15 cellular contexts compared by ENCODE assay signal in the genomic region with DNA sequence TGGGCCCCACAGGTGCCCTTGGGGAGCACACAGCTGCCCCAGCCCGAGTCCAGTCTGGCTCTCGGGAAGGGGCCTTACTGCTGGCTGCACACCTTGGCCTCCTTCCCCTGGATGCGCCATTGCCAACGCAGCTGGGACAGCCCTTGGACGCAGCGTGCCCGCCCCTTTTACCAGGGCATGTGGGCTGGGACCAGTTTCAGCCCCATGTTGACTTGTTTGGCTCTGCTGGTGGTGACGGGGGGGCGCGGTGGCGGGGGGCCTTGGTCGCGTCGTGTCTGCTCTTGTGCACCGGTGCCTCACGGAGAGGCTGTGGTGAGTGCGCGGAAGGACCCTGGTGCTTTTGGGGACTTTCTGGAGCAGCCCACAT. TPM values are rescaled to one million over a fixed set of nuclear protein-coding genes. Genes with fewer than 3 reads are reported as not detected.
DNase-seq lines count a peak whose midpoint lies in the region; TF ChIP-seq lines count a peak whose summit lies in the region.
"Had no signal": no experiment of that assay in that cellular context is flagged by ENCODE, and none has a peak within 500 bp of the region (broad histone marks: within the 10 kb centered on the region; RNA-seq: fewer than 3 reads in every experiment).

No MANE protein-coding gene starts in this region.

- H3K79me2 ChIP-seq in trophoblast cell (ENCODE audit: control insufficient read depth, insufficient read depth, low read length, poor library complexity) = peaks cover 43% of the 10 kb centered on the region

- POLR2A ChIA-PET in RWPE1 (lab: Yijun Ruan, JAX; ENCODE audit: low non-redundant PET) = no interaction called here

- H3K36me3 ChIP-seq in iPS DF 6.9 (ENCODE audit: control insufficient read depth, insufficient read depth, low read length) = no peaks in the 10 kb centered on the region
- peaks cover 17 to 18% of the 10 kb centered on the region in 2 experiments for H3K36me3 ChIP-seq in trophoblast cell (ENCODE audit: control insufficient read depth in 1 of 2, insufficient read depth in 2 of 2, low read length in 2 of 2)

- H2AFZ ChIP-seq in trophoblast cell (ENCODE audit: insufficient read depth, low read length, poor library complexity) = no peak overlapping the region

- H3K27me3 ChIP-seq in iPS DF 6.9 (ENCODE audit: control insufficient read depth, insufficient read depth, low read length) (no peaks in the 10 kb centered on the region), trophoblast cell (ENCODE audit: insufficient read depth, low read length) (no peaks in the 10 kb centered on the region)

- H3K4me3 ChIP-seq in iPS DF 6.9 (ENCODE audit: low read length) = no peak overlapping the region
- no peak overlapping the region for H3K4me3 ChIP-seq in trophoblast cell (ENCODE audit: low read depth, low read length)

- peak overlapping the region; percentile 81 for H3K4ac ChIP-seq in trophoblast cell (ENCODE audit: low read depth, low read length)

- H2BK120ac ChIP-seq in trophoblast cell (ENCODE audit: insufficient read depth, low read length, poor library complexity) = no peak overlapping the region

- H2BK12ac ChIP-seq in trophoblast cell (ENCODE audit: low read length) = no peak overlapping the region

- no peak overlapping the region for H3K23ac ChIP-seq in trophoblast cell (ENCODE audit: low read length)

- no peak for TF ChIP-seq CTCF in C4-2B (conservative IDR thresholded peaks at IDR 0.05)
- no peak for TF ChIP-seq CTCF in RWPE1 (conservative IDR thresholded peaks at IDR 0.05; ENCODE audit: low read depth)

- CTCF ChIA-PET in RWPE1 (lab: Yijun Ruan, JAX) = no interaction called here

- no peaks in the 10 kb centered on the region for H3K79me1 ChIP-seq in trophoblast cell (ENCODE audit: low read length)

- no peak overlapping the region for H3K18ac ChIP-seq in trophoblast cell (ENCODE audit: low read length)

- no peak overlapping the region for H3K4me2 ChIP-seq in trophoblast cell (ENCODE audit: low read length)

- H2BK5ac ChIP-seq in trophoblast cell (ENCODE audit: low read depth, low read length, poor library complexity) = no peak overlapping the region

- H3K9ac ChIP-seq in trophoblast cell (ENCODE audit: low read length) = no peak overlapping the region

- H4K12ac ChIP-seq in trophoblast cell (ENCODE audit: low read depth, low read length) = no peak overlapping the region

- H4K91ac ChIP-seq in trophoblast cell (ENCODE audit: low read depth, low read length) = no peak overlapping the region

- H4K8ac ChIP-seq in trophoblast cell (ENCODE audit: low read depth, low read length) = no peak overlapping the region

- no CpG with 5 or more reads among the region's 18 CpGs for WGBS in iPS DF 6.9 (ENCODE audit: insufficient coverage, insufficient read length)
- WGBS in trophoblast cell (ENCODE audit: extremely low coverage, insufficient coverage, insufficient read length) = no CpG with 5 or more reads among the region's 18 CpGs

- H3K9me3 ChIP-seq in iPS DF 6.9 (ENCODE audit: control insufficient read depth, insufficient read depth, low read length) = no peaks in the 10 kb centered on the region
- H3K9me3 ChIP-seq in trophoblast cell (ENCODE audit: insufficient read depth, low read depth, low read length) = no peaks in the 10 kb centered on the region

- DNase-seq in RWPE1 (ENCODE audit: low spot score) = no peak
- no peak for DNase-seq in iPS DF 6.9 (ENCODE audit: low read depth, low spot score)
- DNase-seq in trophoblast cell = no peak
- DNase-seq in NCI-H2196 treated with DMSO at 0.1 percent for 48 hours (lab: John Stamatoyannopoulos, UW; ENCODE audit: unreplicated experiment) = no peak
- DNase-seq in occipital lobe (lab: John Stamatoyannopoulos, UW) = no peak
- DNase-seq in activated CD4-positive, alpha-beta T cell treated with anti-CD3 and anti-CD28 coated beads for 4 hours = no peak
- DNase-seq in NCI-H524 treated with DMSO at 0.1 percent for 48 hours (lab: John Stamatoyannopoulos, UW) = no peak
- DNase-seq: activated naive CD8-positive, alpha-beta T cell treated with anti-CD3 and anti-CD28 coated beads, Interleukin-2, amount 10 ng/mL, durations not matched to agents 7 days and 5 days; cortex of kidney; natural killer cell; NCI-H146; NCI-H774; SHP77 treated with DMSO at 0.1 percent for 48 hours; stimulated activated CD4-positive, alpha-beta T cell treated with anti-CD3 and anti-CD28 coated beads, Interleukin-15, amount 100 ng/mL, for 24 hours had no signal

- H3K4me1 ChIP-seq in iPS DF 6.9 (ENCODE audit: control insufficient read depth, insufficient read depth, low read length) (peaks cover 30% of the 10 kb centered on the region), trophoblast cell (ENCODE audit: control insufficient read depth in 1 of 2, insufficient read depth in 2 of 2, low read length in 2 of 2) (peaks cover 22 to 29% of the 10 kb centered on the region in 2 experiments)

- H3K27ac ChIP-seq in C4-2B (peak overlapping the region; percentile 98), RWPE1 (peak overlapping the region; percentile 91), iPS DF 6.9 (ENCODE audit: low read length) (peak overlapping the region; percentile 71), trophoblast cell (ENCODE audit: low read depth, low read length) (no peak overlapping the region)

- no peak overlapping the region for H2AK5ac ChIP-seq in trophoblast cell (ENCODE audit: low read length)

- H3K14ac ChIP-seq in trophoblast cell (ENCODE audit: low read length) = no peak overlapping the region

RNA-seq across cellular contexts. Expression of a gene that starts 19.6 kb away (rescaled TPM):
- 73.3 and 73.7 TPM in 2 replicates for polyA plus RNA-seq in trophoblast cell (2013)
- 19.3 TPM for total RNA-seq in occipital lobe

RNA-seq across cellular contexts. Expression of a gene that starts 53.2 kb away (rescaled TPM):
- 85.8 and 86.1 TPM in 2 replicates for polyA plus RNA-seq in trophoblast cell (2013)
- total RNA-seq in occipital lobe = 20.3 TPM
